13 cellular contexts compared by ENCODE assay signal in the genomic region with DNA sequence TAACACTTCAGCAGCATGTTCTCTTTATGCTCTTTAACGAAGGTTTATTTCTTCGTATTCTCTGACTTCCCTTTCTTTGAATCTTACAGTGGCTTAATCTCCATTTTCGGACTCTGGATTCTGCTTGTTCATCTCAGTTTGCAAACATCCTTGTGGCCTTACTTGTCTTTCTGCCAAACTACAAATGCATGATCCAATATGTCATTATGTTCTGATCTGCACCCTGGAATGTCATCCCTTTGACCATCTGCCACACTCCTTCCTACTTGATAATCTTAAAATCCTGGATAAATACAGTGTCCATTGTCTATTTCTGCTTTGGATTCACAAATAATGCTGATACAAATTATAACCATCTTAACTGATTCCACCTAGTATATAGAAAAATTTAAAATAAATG.
DNase-seq lines count a peak whose midpoint lies in the region; ATAC-seq and TF ChIP-seq lines count a peak whose summit lies in the region.
"Had no signal": no experiment of that assay in that cellular context is flagged by ENCODE, and none has a peak within 500 bp of the region (broad histone marks: within the 10 kb centered on the region; RNA-seq: fewer than 3 reads in every experiment).

No MANE protein-coding gene starts in this region.

- no peak overlapping the region for H3K27ac Mint-ChIP-seq in CD8-positive, alpha-beta T cell
- H3K27ac Mint-ChIP-seq: IgD-negative memory B cell had no signal

- no peaks in the 10 kb centered on the region for H3K27me3 Mint-ChIP-seq in CD8-positive, alpha-beta T cell (ENCODE audit: low read depth)
- H3K27me3 Mint-ChIP-seq: IgD-negative memory B cell had no signal

- H3K27me3 ChIP-seq in mammary epithelial cell (ENCODE audit: insufficient read depth, low read length) = no peaks in the 10 kb centered on the region
- no peaks in the 10 kb centered on the region for H3K27me3 ChIP-seq in breast epithelium
- no peaks in the 10 kb centered on the region for H3K27me3 ChIP-seq in WERI-Rb-1 (ENCODE audit: insufficient read depth, low read depth, severe bottlenecking)
- H3K27me3 ChIP-seq in CD8-positive, alpha-beta T cell (ENCODE audit: insufficient read depth, low read length) = no peaks in the 10 kb centered on the region

- no peaks in the 10 kb centered on the region for H4K20me1 ChIP-seq in mammary epithelial cell (ENCODE audit: insufficient read depth, low read length)

- in situ Hi-C loops in mammary epithelial cell (cut with MboI; ENCODE audit: low sequenced_read_pairs in 2 of 2) = no loop called here

- dilution Hi-C loops in mammary epithelial cell (cut with HindIII; ENCODE audit: low sequenced_read_pairs) = no loop called here

- no peak overlapping the region for H3K9ac ChIP-seq in mammary epithelial cell (ENCODE audit: insufficient read depth, low read length)

- no peak for ATAC-seq in CD8-positive, alpha-beta T cell
- ATAC-seq in GM18498 (IDR thresholded peaks at IDR 0.05; ENCODE audit: unreplicated experiment) = no peak

- no peak overlapping the region for H3K4me3 Mint-ChIP-seq in CD8-positive, alpha-beta T cell
- H3K4me3 Mint-ChIP-seq: IgD-negative memory B cell had no signal

- POLR2A ChIA-PET in CD8-positive, alpha-beta T cell (lab: Charles Lee) = no interaction called here

- TF ChIP-seq CTCF in mammary epithelial cell (conservative IDR thresholded peaks at IDR 0.05 in 1 of 2, IDR thresholded peaks at IDR 0.05 in 1 of 2; ENCODE audit: extremely low read depth in 1 of 2, insufficient read depth in 1 of 2, low read depth in 1 of 2, low read length in 2 of 2) (no peak), breast epithelium (IDR thresholded peaks at IDR 0.05) (no peak), WERI-Rb-1 (IDR thresholded peaks at IDR 0.05; ENCODE audit: low read depth, low read length) (no peak)
- TF ChIP-seq CTCF in CD8-positive, alpha-beta T cell (IDR thresholded peaks at IDR 0.05) = no peak

- no peaks in the 10 kb centered on the region for H3K36me3 ChIP-seq in mammary epithelial cell (ENCODE audit: insufficient read depth, low read length)
- H3K36me3 ChIP-seq in breast epithelium = no peaks in the 10 kb centered on the region
- no peaks in the 10 kb centered on the region for H3K36me3 ChIP-seq in WERI-Rb-1
- H3K36me3 ChIP-seq in CD8-positive, alpha-beta T cell (ENCODE audit: insufficient read depth, low read length) = no peaks in the 10 kb centered on the region

- H3K27ac ChIP-seq in mammary epithelial cell (ENCODE audit: insufficient read depth, low read depth, low read length) (no peak overlapping the region), breast epithelium (no peak overlapping the region), WERI-Rb-1 (peak overlapping the region; percentile 59)
- H3K27ac ChIP-seq in CD8-positive, alpha-beta T cell (ENCODE audit: low read depth, low read length) = no peak overlapping the region
- H3K27ac ChIP-seq: PC-9 had no signal

- intact Hi-C loops in mammary epithelial cell (cut with micrococcal nuclease) = no loop called here
- intact Hi-C loops in breast epithelium (cut with DNase I; ENCODE audit: low total_unique reads) = no loop called here
- intact Hi-C loops in CD8-positive, alpha-beta T cell (cut with DNase I, micrococcal nuclease) = no loop called here

- no peaks in the 10 kb centered on the region for H3K4me1 ChIP-seq in mammary epithelial cell (ENCODE audit: insufficient read depth, low read length)
- no peaks in the 10 kb centered on the region for H3K4me1 ChIP-seq in breast epithelium
- no peaks in the 10 kb centered on the region for H3K4me1 ChIP-seq in CD8-positive, alpha-beta T cell (ENCODE audit: insufficient read depth, low read length)

- H3K4me3 ChIP-seq in mammary epithelial cell (replicated peaks in 1 of 3; ENCODE audit: insufficient read depth in 1 of 3, low read depth in 2 of 3, low read length in 3 of 3) = no peak overlapping the region
- no peak overlapping the region for H3K4me3 ChIP-seq in breast epithelium
- H3K4me3 ChIP-seq in WERI-Rb-1 (ENCODE audit: low read depth, low read length) = peak overlapping the region; percentile 20
- no peak overlapping the region for H3K4me3 ChIP-seq in CD8-positive, alpha-beta T cell (ENCODE audit: low read depth, low read length)
- H3K4me3 ChIP-seq: PC-9 had no signal

- H3K79me2 ChIP-seq in mammary epithelial cell (ENCODE audit: insufficient read depth, low read length) = no peaks in the 10 kb centered on the region

- H3K4me1 Mint-ChIP-seq in CD8-positive, alpha-beta T cell (ENCODE audit: low read depth) = no peaks in the 10 kb centered on the region
- H3K4me1 Mint-ChIP-seq: IgD-negative memory B cell had no signal

- no peaks in the 10 kb centered on the region for H3K9me3 ChIP-seq in mammary epithelial cell (replicated peaks; ENCODE audit: insufficient read depth, low read length)
- no peaks in the 10 kb centered on the region for H3K9me3 ChIP-seq in breast epithelium
- peaks cover 2% of the 10 kb centered on the region for H3K9me3 ChIP-seq in WERI-Rb-1 (ENCODE audit: severe bottlenecking)
- no peaks in the 10 kb centered on the region for H3K9me3 ChIP-seq in CD8-positive, alpha-beta T cell (ENCODE audit: low read length)

- no TSS peak for BruUV-seq in mammary epithelial cell (replicated peaks; lab: Mats Ljungman, UMichigan)

- DNase-seq in mammary epithelial cell (no peak), breast epithelium (ENCODE audit: low spot score in 2 of 2) (no peak), NCI-H524 (lab: John Stamatoyannopoulos, UW) (peak; percentile 91 to 97), WERI-Rb-1 (peak; percentile 59), NCI-H510A treated with DMSO at 0.1 percent for 48 hours (lab: John Stamatoyannopoulos, UW) (no peak), activated gamma-delta T cell (lab: John Stamatoyannopoulos, UW) (no peak)
- DNase-seq in CD8-positive, alpha-beta T cell = no peak
- DNase-seq: NCI-H1436 treated with DMSO at 0.1 percent for 48 hours, NCI-H2107, PC-9, T-helper 1 cell had no signal

- CTCF ChIA-PET in mammary epithelial cell (lab: Charles Lee; ENCODE audit: low non-redundant PET) = no interaction called here
- CTCF ChIA-PET in CD8-positive, alpha-beta T cell (lab: Charles Lee) = no interaction called here

- peak overlapping the region; percentile 2 for H2AFZ ChIP-seq in mammary epithelial cell (ENCODE audit: low read depth, low read length)
- H2AFZ ChIP-seq: PC-9 had no signal

- no peaks in the 10 kb centered on the region for H3K36me3 Mint-ChIP-seq in CD8-positive, alpha-beta T cell
- H3K36me3 Mint-ChIP-seq: IgD-negative memory B cell had no signal

- WGBS in mammary epithelial cell (ENCODE audit: low coverage, missing lambda C conversion rate) = 81% methylated on average over 3 of the region's 3 CpGs

- TF ChIP-seq POLR2A in breast epithelium (IDR thresholded peaks at IDR 0.05) = no peak

- peaks cover 16% of the 10 kb centered on the region for H3K9me3 Mint-ChIP-seq in CD8-positive, alpha-beta T cell

- no peak overlapping the region for H3K4me2 ChIP-seq in mammary epithelial cell (ENCODE audit: insufficient read depth, low read depth, low read length)
- H3K4me2 ChIP-seq: PC-9 had no signal

Comparison
In these comparisons a context has a peak if more than half of its experiments do, and no peak if none do; other contexts are left out.
1. DNase-seq: peak in NCI-H524 (2 of 2) and WERI-Rb-1 (single experiment); none in mammary epithelial cell (single experiment), breast epithelium (0 of 2), NCI-H510A treated with DMSO at 0.1 percent for 48 hours (single experiment), CD8-positive, alpha-beta T cell (0 of 7) and activated gamma-delta T cell (single experiment).